ENCODE assay signal across 13 cellular contexts in genomic region chr10:23370106-23370505, GRCh38. TPM values are rescaled to one million over a fixed set of nuclear protein-coding genes. Genes with fewer than 3 reads are reported as not detected.
A peak's percentile ranks its signal among the peaks of the same experiment; 100 is the strongest.
DNase-seq lines count a peak whose midpoint lies in the region; ATAC-seq, FAIRE-seq and TF ChIP-seq lines count a peak whose summit lies in the region.
"Had no signal": no experiment of that assay in that cellular context is flagged by ENCODE, and none has a peak within 500 bp of the region (broad histone marks: within the 10 kb centered on the region; RNA-seq: fewer than 3 reads in every experiment).

No MANE protein-coding gene starts in this region.

- BruUV-seq in mammary epithelial cell (replicated peaks; lab: Mats Ljungman, UMichigan) = no TSS peak

- peak; percentile 28 for DNase-seq in mammary epithelial cell
- no peak for DNase-seq in breast epithelium (ENCODE audit: low spot score in 2 of 2)
- peak; percentile 44 for DNase-seq in SK-N-MC (ENCODE audit: low read depth, low spot score)
- no peak for DNase-seq in left ventricle myocardium inferior
- DNase-seq in urothelium cell line (ENCODE audit: low spot score) = peak; percentile 37
- DNase-seq in nephron progenitor cell = no peak
- no peak for DNase-seq in NK-92 treated with Interleukin-12 subunit alpha and Interleukin-12 subunit beta, amount 100 ng/mL, for 24 hours (lab: John Stamatoyannopoulos, UW)
- DNase-seq: DND-41, mesendoderm had no signal

- H3K9me3 Mint-ChIP-seq in nephron progenitor cell = peaks cover 3% of the 10 kb centered on the region

- H3K36me3 ChIP-seq in mammary epithelial cell (ENCODE audit: insufficient read depth, low read length) (no peaks in the 10 kb centered on the region), breast epithelium (no peaks in the 10 kb centered on the region), SK-N-MC (ENCODE audit: insufficient read depth, low read length) (no peaks in the 10 kb centered on the region), left ventricle myocardium inferior (no peaks in the 10 kb centered on the region)
- H3K36me3 ChIP-seq: cardiac muscle cell had no signal

- H3K27ac Mint-ChIP-seq in nephron progenitor cell = no peak overlapping the region

- no peak for TF ChIP-seq POLR2A in breast epithelium (IDR thresholded peaks at IDR 0.05)

- WGBS in mammary epithelial cell (ENCODE audit: low coverage, missing lambda C conversion rate) = 81% methylated on average over 2 of the region's 3 CpGs

- H2AFZ ChIP-seq in mammary epithelial cell (ENCODE audit: low read depth, low read length) = peak overlapping the region; percentile 12
- H2AFZ ChIP-seq: parathyroid adenoma had no signal

- intact Hi-C loops in mammary epithelial cell (cut with micrococcal nuclease) = no loop called here
- intact Hi-C loops in breast epithelium (cut with DNase I; ENCODE audit: low total_unique reads) = no loop called here
- intact Hi-C loops in left ventricle myocardium inferior (cut with micrococcal nuclease) = no loop called here

- H3K27me3 ChIP-seq in mammary epithelial cell (ENCODE audit: insufficient read depth, low read length) (no peaks in the 10 kb centered on the region), breast epithelium (no peaks in the 10 kb centered on the region), left ventricle myocardium inferior (ENCODE audit: low read depth) (no peaks in the 10 kb centered on the region)
- H3K27me3 ChIP-seq: cardiac muscle cell had no signal

- peaks cover 25% of the 10 kb centered on the region for H3K4me1 Mint-ChIP-seq in nephron progenitor cell

- TF ChIP-seq CTCF in mammary epithelial cell (conservative IDR thresholded peaks at IDR 0.05 in 1 of 2, IDR thresholded peaks at IDR 0.05 in 1 of 2; ENCODE audit: extremely low read depth in 1 of 2, insufficient read depth in 1 of 2, low read depth in 1 of 2, low read length in 2 of 2) (no peak), breast epithelium (IDR thresholded peaks at IDR 0.05) (no peak), left ventricle myocardium inferior (IDR thresholded peaks at IDR 0.05; ENCODE audit: borderline replicate concordance) (no peak), nephron progenitor cell (IDR thresholded peaks at IDR 0.05) (no peak)

- no peak overlapping the region for H3K4me3 Mint-ChIP-seq in nephron progenitor cell

- H4K20me1 ChIP-seq in mammary epithelial cell (ENCODE audit: insufficient read depth, low read length) = no peaks in the 10 kb centered on the region

- no peak for FAIRE-seq in urothelium cell line (lab: Jason Lieb, UNC)

- H3K9ac ChIP-seq in mammary epithelial cell (ENCODE audit: insufficient read depth, low read length) (no peak overlapping the region), SK-N-MC (ENCODE audit: insufficient read length) (no peak overlapping the region)
- H3K9ac ChIP-seq: parathyroid adenoma had no signal

- in situ Hi-C loops in mammary epithelial cell (cut with MboI; ENCODE audit: low sequenced_read_pairs in 2 of 2) = no loop called here

- H3K9me3 ChIP-seq in mammary epithelial cell (replicated peaks; ENCODE audit: insufficient read depth, low read length) = no peaks in the 10 kb centered on the region
- no peaks in the 10 kb centered on the region for H3K9me3 ChIP-seq in breast epithelium
- H3K9me3 ChIP-seq in SK-N-MC (ENCODE audit: low read depth, low read length) = no peaks in the 10 kb centered on the region
- H3K9me3 ChIP-seq in left ventricle myocardium inferior (replicated peaks) = no peaks in the 10 kb centered on the region

- H3K4me3 ChIP-seq in mammary epithelial cell (replicated peaks in 1 of 3; ENCODE audit: insufficient read depth in 1 of 3, low read depth in 2 of 3, low read length in 3 of 3) (no peak overlapping the region), breast epithelium (no peak overlapping the region), SK-N-MC (no peak overlapping the region), left ventricle myocardium inferior (no peak overlapping the region)
- H3K4me3 ChIP-seq: cardiac muscle cell had no signal

- peak overlapping the region; percentile 9 for H3K27ac ChIP-seq in mammary epithelial cell (ENCODE audit: insufficient read depth, low read depth, low read length)
- no peak overlapping the region for H3K27ac ChIP-seq in breast epithelium
- H3K27ac ChIP-seq in SK-N-MC = no peak overlapping the region
- H3K27ac ChIP-seq in left ventricle myocardium inferior (replicated peaks) = peak overlapping the region; percentile 49
- H3K27ac ChIP-seq: cardiac muscle cell, parathyroid adenoma had no signal

- ATAC-seq in GM19452 (IDR thresholded peaks at IDR 0.05; ENCODE audit: unreplicated experiment) = no peak

- CTCF ChIA-PET in mammary epithelial cell (lab: Charles Lee; ENCODE audit: low non-redundant PET) = no interaction called here

- H3K4me2 ChIP-seq in mammary epithelial cell (ENCODE audit: insufficient read depth, low read depth, low read length) = no peak overlapping the region

- H3K36me3 Mint-ChIP-seq in nephron progenitor cell (ENCODE audit: low read depth) = no peaks in the 10 kb centered on the region

- no peaks in the 10 kb centered on the region for H3K27me3 Mint-ChIP-seq in nephron progenitor cell (ENCODE audit: low read depth, poor library complexity)

- H3K4me1 ChIP-seq in mammary epithelial cell (ENCODE audit: insufficient read depth, low read length) (peaks cover 55% of the 10 kb centered on the region), breast epithelium (no peaks in the 10 kb centered on the region), left ventricle myocardium inferior (peaks cover 26% of the 10 kb centered on the region)

- dilution Hi-C loops in mammary epithelial cell (cut with HindIII; ENCODE audit: low sequenced_read_pairs) = no loop called here

- no peaks in the 10 kb centered on the region for H3K79me2 ChIP-seq in mammary epithelial cell (ENCODE audit: insufficient read depth, low read length)
- H3K79me2 ChIP-seq: parathyroid adenoma had no signal

RNA-seq across cellular contexts. Expression of gene C10orf67, which starts 25.5 kb away (rescaled TPM):
- total RNA-seq in mammary epithelial cell (1 to 10 TPM in 1 of 2 donors, under 1 TPM in 1; 0.35 to 1.8 TPM), breast epithelium (under 1 TPM in 1 of 3 donors, not detected in 2; 0.29 TPM), left ventricle myocardium inferior (0.36 TPM)
- 0.26 TPM for polyA plus RNA-seq in mammary epithelial cell
- polyA minus RNA-seq in mammary epithelial cell = 4.7 TPM
- total RNA-seq: urinary bladder had no signal
- polyA plus RNA-seq: urinary bladder had no signal

Comparison
In these comparisons a context has a peak if more than half of its experiments do, and no peak if none do; other contexts are left out.
1. DNase-seq: peak in mammary epithelial cell (single experiment), SK-N-MC (single experiment) and urothelium cell line (single experiment); none in breast epithelium (0 of 2), left ventricle myocardium inferior (single experiment), nephron progenitor cell (single experiment) and NK-92 treated with Interleukin-12 subunit alpha and Interleukin-12 subunit beta, amount 100 ng/mL, for 24 hours (single experiment).
2. H3K27ac ChIP-seq: peak in mammary epithelial cell (single experiment) and left ventricle myocardium inferior (single experiment); none in breast epithelium (0 of 2) and SK-N-MC (single experiment).